ENCODE assay signal across 33 cellular contexts in genomic region chr2:42300527-42300926, GRCh38.
"Had no signal": no experiment of that assay in that cellular context is flagged by ENCODE, and none has a peak within 500 bp of the region (broad histone marks: within the 10 kb centered on the region; RNA-seq: fewer than 3 reads in every experiment).

No MANE protein-coding gene starts in this region.

- ATAC-seq: activated naive CD8-positive, alpha-beta T cell treated with anti-CD3 and anti-CD28 coated beads, Interleukin-2, amount 50 U/mL, for 24 hours; activated T-cell treated with anti-CD3 and anti-CD28 coated beads, Interleukin-2, amount 50 U/mL, for 4 hours; body of pancreas; gastroesophageal sphincter; heart right ventricle had no signal

- H3K27ac ChIP-seq: adrenal gland, body of pancreas, epithelial cell of prostate, esophagus squamous epithelium, gastroesophageal sphincter, heart right ventricle, WERI-Rb-1 had no signal

- H3K27me3 Mint-ChIP-seq: activated B cell treated with CpG ODN at 0.5 μM for 24 hours; activated CD4-positive, alpha-beta memory T cell treated with anti-CD3 and anti-CD28 coated beads for 36 hours; activated CD4-positive, alpha-beta T cell treated with anti-CD3 and anti-CD28 coated beads for 36 hours; activated CD4-positive, alpha-beta T cell treated with anti-CD3 and anti-CD28 coated beads, Interleukin-2, amount 10 ng/mL, durations not matched to agents 24 days and 14 days; activated naive CD4-positive, alpha-beta T cell treated with anti-CD3 and anti-CD28 coated beads, Interleukin-2, amount 50 U/mL, for 24 hours; activated naive CD8-positive, alpha-beta T cell treated with anti-CD3 and anti-CD28 coated beads for 36 hours; activated naive CD8-positive, alpha-beta T cell treated with anti-CD3 and anti-CD28 coated beads, Interleukin-2, amount 50 U/mL, for 24 hours had no signal

- H3K4me3 ChIP-seq: adrenal gland, body of pancreas, esophagus squamous epithelium, gastroesophageal sphincter, heart right ventricle had no signal

- H3K9me3 Mint-ChIP-seq: activated B cell treated with CpG ODN at 0.5 μM for 24 hours; activated CD4-positive, alpha-beta memory T cell treated with anti-CD3 and anti-CD28 coated beads for 36 hours; activated CD4-positive, alpha-beta T cell treated with anti-CD3 and anti-CD28 coated beads, Interleukin-2, amount 10 ng/mL, durations not matched to agents 24 days and 14 days; activated naive CD4-positive, alpha-beta T cell treated with anti-CD3 and anti-CD28 coated beads for 36 hours; activated naive CD4-positive, alpha-beta T cell treated with anti-CD3 and anti-CD28 coated beads, Interleukin-2, amount 50 U/mL, for 24 hours; activated naive CD8-positive, alpha-beta T cell treated with anti-CD3 and anti-CD28 coated beads, Interleukin-2, amount 50 U/mL, for 24 hours; activated T-cell treated with anti-CD3 and anti-CD28 coated beads, Interleukin-2, amount 50 U/mL, for 4 hours; activated T-helper 1 cell treated with anti-CD3 and anti-CD28 coated beads, Interleukin-12 subunit alpha, Interleukin-12 subunit beta, Interleukin-2, Interleukin-4 antibody, amounts not matched to agents 30 ng/mL and 10 ng/mL and 1 ng/mL, durations not matched to agents 14 hours and 24 hours and 36 hours; activated T-helper 2 cell treated with anti-CD3 and anti-CD28 coated beads, Interferon-gamma antibody, Interleukin-2, Interleukin-4, amounts not matched to agents 10 μg/mL and 5 μg/mL and 100 μg/mL, durations not matched to agents 14 hours and 24 hours and 36 hours; T-helper 1 cell treated with Interleukin-12 subunit alpha and Interleukin-12 subunit beta and Interleukin-4 antibody, amounts not matched to agents 30 μg/mL and 1 μg/mL, for 36 hours; T-helper 2 cell treated with Interferon-gamma antibody and Interleukin-4, amounts not matched to agents 5 μg/mL and 100 μg/mL, for 36 hours had no signal

- H3K27me3 ChIP-seq: adrenal gland, body of pancreas, esophagus squamous epithelium, gastroesophageal sphincter, heart right ventricle had no signal

- FAIRE-seq: colon, endometrium, endothelial cell of umbilical vein had no signal

- H3K9me3 ChIP-seq: adrenal gland, body of pancreas, esophagus squamous epithelium, gastroesophageal sphincter, heart right ventricle had no signal

- DNase-seq: activated B cell treated with CpG ODN at 0.5 μM for 24 hours; activated CD4-positive, alpha-beta memory T cell treated with anti-CD3 and anti-CD28 coated beads for 36 hours; activated CD4-positive, alpha-beta T cell treated with anti-CD3 and anti-CD28 coated beads for 36 hours; activated CD4-positive, alpha-beta T cell treated with anti-CD3 and anti-CD28 coated beads, Interleukin-2, amount 10 ng/mL, durations not matched to agents 24 days and 14 days; activated CD8-positive, alpha-beta memory T cell treated with anti-CD3 and anti-CD28 coated beads, Interleukin-2, amount 50 U/mL, for 48 hours; activated effector memory CD4-positive, alpha-beta T cell treated with anti-CD3 and anti-CD28 coated beads, Interleukin-2, amount 50 U/mL, for 16 hours; activated naive CD4-positive, alpha-beta T cell treated with anti-CD3 and anti-CD28 coated beads for 36 hours; activated naive CD8-positive, alpha-beta T cell treated with anti-CD3 and anti-CD28 coated beads for 36 hours; activated naive CD8-positive, alpha-beta T cell treated with anti-CD3 and anti-CD28 coated beads, Interleukin-2, amount 50 U/mL, for 24 hours; activated T-cell treated with anti-CD3 and anti-CD28 coated beads, Interleukin-2, amount 50 U/mL, for 4 hours; adrenal gland; amygdala; aorta; body of pancreas; caudate nucleus; cortex of kidney; dermis blood vessel endothelial cell; effector CD8-positive, alpha-beta T cell; esophagus squamous epithelium; foreskin melanocyte; heart right ventricle; T1000; WERI-Rb-1 had no signal

- H3K4me1 ChIP-seq: body of pancreas had no signal

- H3K4me3 Mint-ChIP-seq: activated B cell treated with CpG ODN at 0.5 μM for 24 hours; activated CD4-positive, alpha-beta memory T cell treated with anti-CD3 and anti-CD28 coated beads for 36 hours; activated CD4-positive, alpha-beta T cell treated with anti-CD3 and anti-CD28 coated beads for 36 hours; activated CD4-positive, alpha-beta T cell treated with anti-CD3 and anti-CD28 coated beads, Interleukin-2, amount 10 ng/mL, durations not matched to agents 24 days and 14 days; activated naive CD4-positive, alpha-beta T cell treated with anti-CD3 and anti-CD28 coated beads for 36 hours; activated naive CD4-positive, alpha-beta T cell treated with anti-CD3 and anti-CD28 coated beads, Interleukin-2, amount 50 U/mL, for 24 hours; activated naive CD8-positive, alpha-beta T cell treated with anti-CD3 and anti-CD28 coated beads for 36 hours; activated naive CD8-positive, alpha-beta T cell treated with anti-CD3 and anti-CD28 coated beads, Interleukin-2, amount 50 U/mL, for 24 hours; activated T-cell treated with anti-CD3 and anti-CD28 coated beads, Interleukin-2, amount 50 U/mL, for 4 hours; activated T-helper 1 cell treated with anti-CD3 and anti-CD28 coated beads, Interleukin-12 subunit alpha, Interleukin-12 subunit beta, Interleukin-2, Interleukin-4 antibody, amounts not matched to agents 30 ng/mL and 10 ng/mL and 1 ng/mL, durations not matched to agents 14 hours and 24 hours and 36 hours; T-helper 1 cell treated with Interleukin-12 subunit alpha and Interleukin-12 subunit beta and Interleukin-4 antibody, amounts not matched to agents 30 μg/mL and 1 μg/mL, for 36 hours; T-helper 2 cell treated with Interferon-gamma antibody and Interleukin-4, amounts not matched to agents 5 μg/mL and 100 μg/mL, for 36 hours had no signal

- H3K27ac Mint-ChIP-seq: activated B cell treated with CpG ODN at 0.5 μM for 24 hours; activated CD4-positive, alpha-beta T cell treated with anti-CD3 and anti-CD28 coated beads, Interleukin-2, amount 10 ng/mL, durations not matched to agents 24 days and 14 days; activated naive CD8-positive, alpha-beta T cell treated with anti-CD3 and anti-CD28 coated beads for 36 hours; activated T-helper 1 cell treated with anti-CD3 and anti-CD28 coated beads, Interleukin-12 subunit alpha, Interleukin-12 subunit beta, Interleukin-2, Interleukin-4 antibody, amounts not matched to agents 30 ng/mL and 10 ng/mL and 1 ng/mL, durations not matched to agents 14 hours and 24 hours and 36 hours; activated T-helper 2 cell treated with anti-CD3 and anti-CD28 coated beads, Interferon-gamma antibody, Interleukin-2, Interleukin-4, amounts not matched to agents 10 μg/mL and 5 μg/mL and 100 μg/mL, durations not matched to agents 14 hours and 24 hours and 36 hours; T-helper 1 cell treated with Interleukin-12 subunit alpha and Interleukin-12 subunit beta and Interleukin-4 antibody, amounts not matched to agents 30 μg/mL and 1 μg/mL, for 36 hours; T-helper 2 cell treated with Interferon-gamma antibody and Interleukin-4, amounts not matched to agents 5 μg/mL and 100 μg/mL, for 36 hours had no signal
